Comparison of ENCODE assay signal across 1 cellular context in genomic region chr11:66638177-66639065, GRCh38.
TF ChIP-seq lines count a peak whose summit lies in the region.

Gene RBM4, plus strand, starts transcription at chr11:66638703. Its CDS starts 1,009 bp downstream, at chr11:66639712.

TF ChIP-seq in K562, 482 proteins besides CTCF, POLR2A, EP300 and RAD21 (continued from another document and continues in another):
- TF ChIP-seq HINFP (tag; conservative IDR thresholded peaks at IDR 0.05; ENCODE audit: low read depth) = peak; percentile 54; the same call in 1 of the 2 replicates
- TF ChIP-seq ETS1 (conservative IDR thresholded peaks at IDR 0.05; ENCODE audit: control insufficient read depth, low read depth, low read length) = peak; percentile 77; the same call in 1 of the 2 replicates
- peak; percentile 50 for TF ChIP-seq TFAP4 (CRISPR knock-in tag; IDR thresholded peaks at IDR 0.05; ENCODE audit: borderline replicate concordance)
- TF ChIP-seq KLF13 (tag; IDR thresholded peaks at IDR 0.05; ENCODE audit: borderline replicate concordance, low read depth) = no peak
- TF ChIP-seq SMC3 (conservative IDR thresholded peaks at IDR 0.05; ENCODE audit: insufficient read depth, low read depth, low read length) = no peak
- no peak for TF ChIP-seq HOMEZ (CRISPR knock-in tag; IDR thresholded peaks at IDR 0.05)
- no peak for TF ChIP-seq CREBBP (IDR thresholded peaks at IDR 0.05; ENCODE audit: low read depth, low read length)
- peak; percentile 69 for TF ChIP-seq NKRF (IDR thresholded peaks at IDR 0.05; ENCODE audit: borderline replicate concordance)
- TF ChIP-seq E2F6 (IDR thresholded peaks at IDR 0.05; ENCODE audit: borderline replicate concordance in 1 of 2, extremely low read depth in 1 of 2, insufficient read depth in 1 of 2, insufficient read length in 1 of 2, low read depth in 1 of 2, low read length in 1 of 2, poor library complexity in 1 of 2, severe bottlenecking in 1 of 2) = peak; percentile 85 to 90
- no peak for TF ChIP-seq E2F1 (CRISPR knock-in tag; IDR thresholded peaks at IDR 0.05)
- peak; percentile 69 for TF ChIP-seq TAF9B (IDR thresholded peaks at IDR 0.05; ENCODE audit: partially characterized antibody)
- TF ChIP-seq MCM5 (IDR thresholded peaks at IDR 0.05; ENCODE audit: low read depth) = no peak
- TF ChIP-seq ZNF232 (CRISPR knock-in tag; IDR thresholded peaks at IDR 0.05) = no peak
- TF ChIP-seq NR3C1 (CRISPR knock-in tag; IDR thresholded peaks at IDR 0.05) = no peak
- peak; percentile 96 for TF ChIP-seq POLR2G (IDR thresholded peaks at IDR 0.05; ENCODE audit: low read depth, low read length)
- peak; percentile 96 for TF ChIP-seq EP400 (IDR thresholded peaks at IDR 0.05)
- no peak for TF ChIP-seq LARP7 (IDR thresholded peaks at IDR 0.05)
- no peak for TF ChIP-seq HMGXB4 (CRISPR knock-in tag; IDR thresholded peaks at IDR 0.05)
- no peak for TF ChIP-seq CHD1 (IDR thresholded peaks at IDR 0.05; ENCODE audit: low read length)
- no peak for TF ChIP-seq NR2F6 (CRISPR knock-in tag; IDR thresholded peaks at IDR 0.05)
- TF ChIP-seq CEBPG (CRISPR knock-in tag; IDR thresholded peaks at IDR 0.05) = peak; percentile 74
- TF ChIP-seq CEBPG (tag; conservative IDR thresholded peaks at IDR 0.05 in 1 of 2, IDR thresholded peaks at IDR 0.05 in 1 of 2) = peak; percentile 89 to 94
- no peak for TF ChIP-seq SREBF2 (CRISPR knock-in tag; IDR thresholded peaks at IDR 0.05)
- TF ChIP-seq EGR1 (conservative IDR thresholded peaks at IDR 0.05) = peak; percentile 9; the same call in 1 of the 2 replicates
- TF ChIP-seq ZNF124 (CRISPR knock-in tag; IDR thresholded peaks at IDR 0.05) = no peak
- peak; percentile 33 for TF ChIP-seq BHLHE40 (IDR thresholded peaks at IDR 0.05; ENCODE audit: low read length)
- no peak for TF ChIP-seq HOXB6 (CRISPR knock-in tag; IDR thresholded peaks at IDR 0.05; ENCODE audit: borderline replicate concordance)
- 0 out of 2 replicates have a peak, but pooled peaks have one; percentile 70 for TF ChIP-seq SRSF3 (IDR thresholded peaks at IDR 0.05; ENCODE audit: insufficient read depth, low read length)
- TF ChIP-seq HSF4 (CRISPR knock-in tag; IDR thresholded peaks at IDR 0.05; ENCODE audit: borderline replicate concordance) = no peak
- peak; percentile 61; the same call in 1 of the 2 replicates for TF ChIP-seq NR4A1 (CRISPR knock-in tag; IDR thresholded peaks at IDR 0.05)
- TF ChIP-seq NR4A1 (tag; IDR thresholded peaks at IDR 0.05) = peak; percentile 62
- TF ChIP-seq KDM1A (IDR thresholded peaks at IDR 0.05) = no peak
- TF ChIP-seq REST (CRISPR knock-in tag; IDR thresholded peaks at IDR 0.05; ENCODE audit: low read depth) = 0 out of 2 replicates have a peak, but pooled peaks have one; percentile 20
- TF ChIP-seq SRSF1 (IDR thresholded peaks at IDR 0.05; ENCODE audit: low read depth, low read length) = no peak
- no peak for TF ChIP-seq CREB5 (CRISPR knock-in tag; IDR thresholded peaks at IDR 0.05)
- TF ChIP-seq NBN (IDR thresholded peaks at IDR 0.05; ENCODE audit: low read depth) = peak; percentile 78
- no peak for TF ChIP-seq COPS2 (conservative IDR thresholded peaks at IDR 0.05)
- no peak for TF ChIP-seq FOXK1 (CRISPR knock-in tag; IDR thresholded peaks at IDR 0.05; ENCODE audit: borderline replicate concordance)
- peak; percentile 91 for TF ChIP-seq CXXC5 (CRISPR knock-in tag; IDR thresholded peaks at IDR 0.05)
- TF ChIP-seq GATAD2A (IDR thresholded peaks at IDR 0.05) = no peak
- 0 out of 2 replicates have a peak, but pooled peaks have one; percentile 42 for TF ChIP-seq ZNF583 (CRISPR knock-in tag; IDR thresholded peaks at IDR 0.05)
